ENCODE assay signal across 8 cellular contexts in the genomic region with DNA sequence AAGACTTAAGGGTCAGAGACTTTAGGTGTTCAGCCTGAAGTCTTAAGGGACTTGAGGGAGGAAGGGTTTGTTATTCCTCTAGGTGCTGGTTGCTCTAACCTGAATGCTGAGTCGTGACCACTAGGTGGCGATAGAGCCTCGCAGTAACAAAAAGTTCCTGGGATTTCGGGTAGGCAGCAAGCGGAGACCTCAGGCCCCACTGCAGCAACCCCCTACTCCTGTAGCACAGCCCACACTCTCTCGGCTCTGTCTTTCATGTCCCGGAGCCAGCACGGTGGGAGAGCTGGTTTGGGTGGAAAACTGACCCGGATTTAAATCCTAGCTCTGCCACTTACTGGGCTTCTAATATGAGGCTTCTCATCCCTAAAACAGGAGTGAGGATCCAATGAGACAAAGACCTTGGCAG.
DNase-seq lines count a peak whose midpoint lies in the region; ATAC-seq and TF ChIP-seq lines count a peak whose summit lies in the region.

No MANE protein-coding gene starts in this region.

- H3K4me3 ChIP-seq in BJ (ENCODE audit: low read depth, low read length) (no peak overlapping the region), KMS-11 (IDR thresholded peaks at IDR 0.05; ENCODE audit: insufficient read depth, low read depth, low read length) (no peak overlapping the region), trophoblast cell (ENCODE audit: low read depth, low read length) (no peak overlapping the region)

- no peak overlapping the region for H3K4me3 Mint-ChIP-seq in activated naive CD4-positive, alpha-beta T cell treated with anti-CD3 and anti-CD28 coated beads, Interleukin-2, amount 10 ng/mL, durations not matched to agents 7 days and 5 days
- H3K4me3 Mint-ChIP-seq in glutamatergic neuron (ENCODE audit: unreplicated experiment): no peak overlapping the region

- H4K91ac ChIP-seq in trophoblast cell (ENCODE audit: low read depth, low read length): no peak overlapping the region

- no peak overlapping the region for H3K4ac ChIP-seq in trophoblast cell (ENCODE audit: low read depth, low read length)

- no peak overlapping the region for H2AK5ac ChIP-seq in trophoblast cell (ENCODE audit: low read length)

- H3K9ac ChIP-seq in KMS-11 (no peak overlapping the region), trophoblast cell (ENCODE audit: low read length) (no peak overlapping the region)

- no peaks in the 10 kb centered on the region for H3K9me3 Mint-ChIP-seq in activated naive CD4-positive, alpha-beta T cell treated with anti-CD3 and anti-CD28 coated beads, Interleukin-2, amount 10 ng/mL, durations not matched to agents 7 days and 5 days
- no peaks in the 10 kb centered on the region for H3K9me3 Mint-ChIP-seq in glutamatergic neuron (ENCODE audit: unreplicated experiment)

- H3K79me1 ChIP-seq in trophoblast cell (ENCODE audit: low read length): no peaks in the 10 kb centered on the region

- H3K4me1 ChIP-seq in KMS-11 (ENCODE audit: low read depth, poor library complexity, severe bottlenecking) (peaks cover 8% of the 10 kb centered on the region), trophoblast cell (ENCODE audit: control insufficient read depth in 1 of 2, insufficient read depth in 2 of 2, low read length in 2 of 2) (no peaks in the 10 kb centered on the region)

- no peak overlapping the region for H2AFZ ChIP-seq in KMS-11 (ENCODE audit: low read depth)
- H2AFZ ChIP-seq in trophoblast cell (ENCODE audit: insufficient read depth, low read length, poor library complexity): no peak overlapping the region

- H3K36me3 ChIP-seq in BJ (ENCODE audit: control insufficient read depth, insufficient read depth, low read length) (no peaks in the 10 kb centered on the region), KMS-11 (ENCODE audit: insufficient read depth) (no peaks in the 10 kb centered on the region), trophoblast cell (ENCODE audit: control insufficient read depth in 1 of 2, insufficient read depth in 2 of 2, low read length in 2 of 2) (peaks cover 14 to 19% of the 10 kb centered on the region in 2 experiments)

- H3K79me2 ChIP-seq in KMS-11 (ENCODE audit: insufficient read depth, low read depth) (no peaks in the 10 kb centered on the region), trophoblast cell (ENCODE audit: control insufficient read depth, insufficient read depth, low read length, poor library complexity) (no peaks in the 10 kb centered on the region)

- WGBS in trophoblast cell (ENCODE audit: extremely low coverage, insufficient coverage, insufficient read length): no CpG with 5 or more reads among the region's 9 CpGs

- ATAC-seq in GM19395 (IDR thresholded peaks at IDR 0.05; ENCODE audit: unreplicated experiment): peak; percentile 68

- no peak overlapping the region for H3K27ac Mint-ChIP-seq in activated naive CD4-positive, alpha-beta T cell treated with anti-CD3 and anti-CD28 coated beads, Interleukin-2, amount 10 ng/mL, durations not matched to agents 7 days and 5 days
- no peak overlapping the region for H3K27ac Mint-ChIP-seq in glutamatergic neuron (ENCODE audit: unreplicated experiment)

- H2BK120ac ChIP-seq in trophoblast cell (ENCODE audit: insufficient read depth, low read length, poor library complexity): no peak overlapping the region

- H3K18ac ChIP-seq in trophoblast cell (ENCODE audit: low read length): no peak overlapping the region

- H3K4me1 Mint-ChIP-seq in activated naive CD4-positive, alpha-beta T cell treated with anti-CD3 and anti-CD28 coated beads, Interleukin-2, amount 10 ng/mL, durations not matched to agents 7 days and 5 days: peaks cover 14% of the 10 kb centered on the region
- H3K4me1 Mint-ChIP-seq in glutamatergic neuron (ENCODE audit: low read depth, unreplicated experiment): peaks cover 2% of the 10 kb centered on the region

- no peak overlapping the region for H3K14ac ChIP-seq in trophoblast cell (ENCODE audit: low read length)

- H4K20me1 ChIP-seq in KMS-11 (ENCODE audit: insufficient read depth): no peaks in the 10 kb centered on the region

- no peak overlapping the region for H4K8ac ChIP-seq in trophoblast cell (ENCODE audit: low read depth, low read length)

- DNase-seq in BJ (ENCODE audit: low read depth): no peak
- peak; percentile 30 to 47 for DNase-seq in SHP77 (lab: John Stamatoyannopoulos, UW)
- peak; percentile 73 for DNase-seq in activated naive CD4-positive, alpha-beta T cell treated with anti-CD3 and anti-CD28 coated beads, Interleukin-2, amount 10 ng/mL, durations not matched to agents 7 days and 5 days
- peak; percentile 84 for DNase-seq in glutamatergic neuron
- peak; percentile 64 to 86 for DNase-seq in trophoblast cell
- peak; percentile 78 for DNase-seq in ureter (ENCODE audit: low spot score)

- no peaks in the 10 kb centered on the region for H3K36me3 Mint-ChIP-seq in activated naive CD4-positive, alpha-beta T cell treated with anti-CD3 and anti-CD28 coated beads, Interleukin-2, amount 10 ng/mL, durations not matched to agents 7 days and 5 days
- no peaks in the 10 kb centered on the region for H3K36me3 Mint-ChIP-seq in glutamatergic neuron (ENCODE audit: unreplicated experiment)

- no peaks in the 10 kb centered on the region for H3K27me3 Mint-ChIP-seq in activated naive CD4-positive, alpha-beta T cell treated with anti-CD3 and anti-CD28 coated beads, Interleukin-2, amount 10 ng/mL, durations not matched to agents 7 days and 5 days
- peaks cover 3% of the 10 kb centered on the region for H3K27me3 Mint-ChIP-seq in glutamatergic neuron (ENCODE audit: unreplicated experiment)

- H3K9me3 ChIP-seq in trophoblast cell (ENCODE audit: insufficient read depth, low read depth, low read length): peaks cover 5% of the 10 kb centered on the region

- no peak overlapping the region for H4K12ac ChIP-seq in trophoblast cell (ENCODE audit: low read depth, low read length)

- no peak overlapping the region for H3K23ac ChIP-seq in trophoblast cell (ENCODE audit: low read length)

- POLR2A ChIA-PET in BJ (lab: Charles Lee): no interaction called here

- H2BK5ac ChIP-seq in trophoblast cell (ENCODE audit: low read depth, low read length, poor library complexity): no peak overlapping the region

- CTCF ChIA-PET in BJ (lab: Yijun Ruan, JAX): interaction anchor here (0.6 to 2.1 kb wide), 19 partner anchors 10 to 1301 kb away, joined by 3 to 8 read pairs (median 4); a partner anchor contains a TSS
- CTCF ChIA-PET in activated naive CD4-positive, alpha-beta T cell treated with anti-CD3 and anti-CD28 coated beads, Interleukin-2, amount 10 ng/mL, durations not matched to agents 7 days and 5 days (lab: Charles Lee): interaction anchor here (0.6 to 3.5 kb wide), 11 partner anchors 10 to 900 kb away, joined by 3 to 11 read pairs (median 4); no protein-coding TSS in a partner anchor

- H2BK12ac ChIP-seq in trophoblast cell (ENCODE audit: low read length): no peak overlapping the region

- TF ChIP-seq CTCF in BJ (IDR thresholded peaks at IDR 0.05; ENCODE audit: insufficient read depth, low read depth, low read length): peak; percentile 94
- TF ChIP-seq CTCF in KMS-11 (conservative IDR thresholded peaks at IDR 0.05; ENCODE audit: low read depth, low read length): peak; percentile 76
- peak; percentile 97 for TF ChIP-seq CTCF in glutamatergic neuron (IDR thresholded peaks at IDR 0.05; ENCODE audit: partially characterized antibody, unreplicated experiment)

- H3K27ac ChIP-seq in KMS-11 (no peak overlapping the region), trophoblast cell (ENCODE audit: low read depth, low read length) (no peak overlapping the region)

- H3K27me3 ChIP-seq in BJ (ENCODE audit: control insufficient read depth, insufficient read depth, low read length): no peaks in the 10 kb centered on the region
- H3K27me3 ChIP-seq in KMS-11 (ENCODE audit: insufficient read depth, low read depth): no peaks in the 10 kb centered on the region
- H3K27me3 ChIP-seq in trophoblast cell (ENCODE audit: insufficient read depth, low read length): no peaks in the 10 kb centered on the region

- no peak overlapping the region for H3K4me2 ChIP-seq in KMS-11
- H3K4me2 ChIP-seq in trophoblast cell (ENCODE audit: low read length): no peak overlapping the region
